27 cellular contexts compared by ENCODE assay signal in genomic region chr12:112393328-112393727, GRCh38.
"Had no signal": no experiment of that assay in that cellular context is flagged by ENCODE, and none has a peak within 500 bp of the region (broad histone marks: within the 10 kb centered on the region; RNA-seq: fewer than 3 reads in every experiment).

No MANE protein-coding gene starts in this region.

- DNase-seq: hypothalamus; immature natural killer cell; kidney; left ventricle myocardium inferior; midbrain; naive thymus-derived CD8-positive, alpha-beta T cell; nucleus accumbens; pancreas; posterior cingulate gyrus; retina; right cardiac atrium; stimulated activated CD4-positive, alpha-beta T cell treated with anti-CD3 and anti-CD28 coated beads, Interleukin-12 subunit alpha, Interleukin-12 subunit beta, amount 100 ng/mL, for 4 hours; stimulated activated CD4-positive, alpha-beta T cell treated with anti-CD3 and anti-CD28 coated beads, Interleukin-15, amount 100 ng/mL, for 24 hours; stimulated activated CD4-positive, alpha-beta T cell treated with anti-CD3 and anti-CD28 coated beads, Interleukin-2, amount 100 ng/mL, for 24 hours; stimulated activated CD4-positive, alpha-beta T cell treated with anti-CD3 and anti-CD28 coated beads, Interleukin-4, amount 100 ng/mL, for 1 hour; stimulated activated naive B cell treated with anti-CD40 and anti-IgM and Interleukin-4, amounts not matched to agents 10 μg/mL and 1 μg/mL and 100 μg/mL, for 72 hours; stimulated activated naive CD8-positive, alpha-beta T cell treated with anti-CD3 and anti-CD28 coated beads, Interleukin-15, Interleukin-2, amounts not matched to agents 100 U/mL and 50 U/mL, for 24 hours; tibial artery; upper lobe of right lung had no signal

- H3K4me3 ChIP-seq: left ventricle myocardium inferior, pancreas, prostate gland, skin epidermis, suprapubic skin, thoracic aorta, tibial artery, upper lobe of right lung had no signal

- H3K27ac ChIP-seq: left ventricle myocardium inferior, pancreas, prostate gland, skin epidermis, suprapubic skin, thoracic aorta, tibial artery, upper lobe of right lung had no signal

- H3K9me3 ChIP-seq: pancreas, prostate gland, suprapubic skin, thoracic aorta, tibial artery, upper lobe of right lung had no signal

- H3K36me3 ChIP-seq: left ventricle myocardium inferior, pancreas, prostate gland, suprapubic skin, thoracic aorta, tibial artery, upper lobe of right lung had no signal

- H3K9me3 Mint-ChIP-seq: stimulated activated naive B cell treated with anti-CD40 and anti-IgM and Interleukin-4, amounts not matched to agents 10 μg/mL and 1 μg/mL and 100 μg/mL, for 72 hours had no signal

- H3K36me3 Mint-ChIP-seq: immature natural killer cell; memory B cell; naive thymus-derived CD8-positive, alpha-beta T cell had no signal

- H3K4me3 Mint-ChIP-seq: immature natural killer cell; memory B cell; naive thymus-derived CD8-positive, alpha-beta T cell; nephron; neural crest cell; stimulated activated naive B cell treated with anti-CD40 and anti-IgM and Interleukin-4, amounts not matched to agents 10 μg/mL and 1 μg/mL and 100 μg/mL, for 72 hours had no signal

- H3K4me1 ChIP-seq: left ventricle myocardium inferior, pancreas, prostate gland, suprapubic skin, tibial artery, upper lobe of right lung had no signal

- H3K27ac Mint-ChIP-seq: immature natural killer cell; memory B cell; naive thymus-derived CD8-positive, alpha-beta T cell; nephron; stimulated activated naive B cell treated with anti-CD40 and anti-IgM and Interleukin-4, amounts not matched to agents 10 μg/mL and 1 μg/mL and 100 μg/mL, for 72 hours had no signal

- H3K27me3 Mint-ChIP-seq: stimulated activated naive B cell treated with anti-CD40 and anti-IgM and Interleukin-4, amounts not matched to agents 10 μg/mL and 1 μg/mL and 100 μg/mL, for 72 hours had no signal

- H3K4me1 Mint-ChIP-seq: immature natural killer cell; memory B cell; naive thymus-derived CD8-positive, alpha-beta T cell; nephron; neural crest cell; stimulated activated naive B cell treated with anti-CD40 and anti-IgM and Interleukin-4, amounts not matched to agents 10 μg/mL and 1 μg/mL and 100 μg/mL, for 72 hours had no signal

- H3K27me3 ChIP-seq: pancreas, suprapubic skin, tibial artery, upper lobe of right lung had no signal

- ATAC-seq: naive thymus-derived CD8-positive, alpha-beta T cell; pancreas; right cardiac atrium; sciatic nerve; stimulated activated naive B cell treated with anti-CD40 and anti-IgM and Interleukin-4, amounts not matched to agents 10 μg/mL and 1 μg/mL and 100 μg/mL, for 72 hours; stimulated activated naive CD8-positive, alpha-beta T cell treated with anti-CD3 and anti-CD28 coated beads, Interleukin-15, Interleukin-2, amounts not matched to agents 100 U/mL and 50 U/mL, for 24 hours; upper lobe of right lung had no signal
